ENCODE assay signal across 9 cellular contexts in genomic region chr14:32201196-32201815, GRCh38. TPM values are rescaled to one million over a fixed set of nuclear protein-coding genes. Genes with fewer than 3 reads are reported as not detected.
DNase-seq lines count a peak whose midpoint lies in the region; ATAC-seq and TF ChIP-seq lines count a peak whose summit lies in the region.
"Had no signal": no experiment of that assay in that cellular context is flagged by ENCODE, and none has a peak within 500 bp of the region (broad histone marks: within the 10 kb centered on the region; RNA-seq: fewer than 3 reads in every experiment).

No MANE protein-coding gene starts in this region.

- DNase-seq in COR-L47 (lab: John Stamatoyannopoulos, UW) (peak; percentile 82), HuH-7.5 (ENCODE audit: low spot score) (peak; percentile 97), Panc1 (ENCODE audit: low read depth, low spot score) (peak; percentile 45), foreskin keratinocyte (peak; percentile 44 to 71), neural progenitor cell (ENCODE audit: low spot score) (peak; percentile 98)
- peak; percentile 92 for DNase-seq in activated effector memory CD4-positive, alpha-beta T cell treated with anti-CD3 and anti-CD28 coated beads, Interleukin-2, amount 50 U/mL, for 16 hours

- H3K4me3 ChIP-seq in Panc1 (ENCODE audit: low read depth in 2 of 2, low read length in 2 of 2) (peak overlapping the region; percentile 64 to 85), neural progenitor cell (peak overlapping the region; percentile 75), stomach smooth muscle (ENCODE audit: low read length in 2 of 2) (peak overlapping the region; percentile 68 to 87)

- H3K36me3 ChIP-seq in Panc1 (ENCODE audit: control insufficient read depth, insufficient read depth, low read length) = no peaks in the 10 kb centered on the region
- H3K36me3 ChIP-seq in neural progenitor cell = no peaks in the 10 kb centered on the region
- no peaks in the 10 kb centered on the region for H3K36me3 ChIP-seq in stomach smooth muscle (ENCODE audit: control insufficient read depth in 2 of 2, insufficient read depth in 2 of 2, low read length in 2 of 2)

- H3K36me3 Mint-ChIP-seq in neural progenitor cell = no peaks in the 10 kb centered on the region

- H3F3A ChIP-seq in neural progenitor cell (ENCODE audit: low read depth) = peaks cover 28% of the 10 kb centered on the region

- in situ Hi-C loops in Panc1 (cut with HindIII; ENCODE audit: low pct_unique_long_range_greater_than_20kb, low sequenced_read_pairs) = no loop called here

- no peaks in the 10 kb centered on the region for H3K9me3 Mint-ChIP-seq in neural progenitor cell

- peaks cover 15% of the 10 kb centered on the region for H3K4me1 Mint-ChIP-seq in neural progenitor cell

- peak overlapping the region; percentile 89 for H2AFZ ChIP-seq in neural progenitor cell (replicated peaks)

- no TSS peak for BruUV-seq in Panc1 (replicated peaks; lab: Mats Ljungman, UMichigan)

- intact Hi-C loops in Panc1 (cut with micrococcal nuclease; ENCODE audit: unreplicated experiment) = loop anchor here (10.0 kb wide), 1 partner anchor 127 kb away; the partner anchor contains the start of gene ARHGAP5

- H3K27ac ChIP-seq in Panc1 (ENCODE audit: low read length) = peak overlapping the region; percentile 76
- no peak overlapping the region for H3K27ac ChIP-seq in foreskin keratinocyte
- H3K27ac ChIP-seq in neural progenitor cell = peak overlapping the region; percentile 74
- H3K27ac ChIP-seq in stomach smooth muscle (ENCODE audit: low read length) = peak overlapping the region; percentile 79

- peak overlapping the region; percentile 70 for H3K9ac ChIP-seq in neural progenitor cell
- H3K9ac ChIP-seq in stomach smooth muscle (ENCODE audit: low read length in 2 of 2) = peak overlapping the region; percentile 74 to 93

- H3K4me2 ChIP-seq in neural progenitor cell = peak overlapping the region; percentile 90

- H3K27ac Mint-ChIP-seq in neural progenitor cell = peak overlapping the region; percentile 100

- H3K4me1 ChIP-seq in Panc1 (ENCODE audit: control insufficient read depth, insufficient read depth, low read length) (peaks cover 3% of the 10 kb centered on the region), foreskin keratinocyte (peaks cover 5% of the 10 kb centered on the region), neural progenitor cell (peaks cover 5% of the 10 kb centered on the region), stomach smooth muscle (ENCODE audit: control insufficient read depth, insufficient read depth, low read length) (peaks cover 10% of the 10 kb centered on the region)

- H3K27me3 ChIP-seq in Panc1 (ENCODE audit: control insufficient read depth, insufficient read depth, low read length) (no peaks in the 10 kb centered on the region; the same call in 1 of the 2 replicates), foreskin keratinocyte (no peaks in the 10 kb centered on the region), neural progenitor cell (peaks cover 18% of the 10 kb centered on the region), stomach smooth muscle (ENCODE audit: control insufficient read depth in 1 of 2, insufficient read depth in 2 of 2, low read length in 2 of 2) (no peaks in the 10 kb centered on the region)

- peak overlapping the region; percentile 98 for H3K4me3 Mint-ChIP-seq in neural progenitor cell

- CTCF ChIA-PET in Panc1 (lab: Charles Lee) = no interaction called here

- H3K79me2 ChIP-seq in neural progenitor cell (ENCODE audit: low read depth) = no peaks in the 10 kb centered on the region

- ATAC-seq in GM21526 (IDR thresholded peaks at IDR 0.05; ENCODE audit: low FRiP score, unreplicated experiment) = peak; percentile 62
- ATAC-seq in Panc1 = peak; percentile 88
- peak; percentile 72 for ATAC-seq in foreskin keratinocyte

- H4K20me1 ChIP-seq in neural progenitor cell (ENCODE audit: low read depth) = peaks cover 4% of the 10 kb centered on the region

- TF ChIP-seq CTCF in Panc1 (IDR thresholded peaks at IDR 0.05) (no peak), foreskin keratinocyte (conservative IDR thresholded peaks at IDR 0.05) (no peak), neural progenitor cell (IDR thresholded peaks at IDR 0.05) (no peak)

- peaks cover 10% of the 10 kb centered on the region for H3K27me3 Mint-ChIP-seq in neural progenitor cell (ENCODE audit: insufficient read depth, low read depth)

- POLR2A ChIA-PET in Panc1 (lab: Charles Lee) = no interaction called here

- H3K9me3 ChIP-seq in Panc1 (ENCODE audit: control insufficient read depth, insufficient read depth, low read depth, low read length) = no peaks in the 10 kb centered on the region
- H3K9me3 ChIP-seq in neural progenitor cell (ENCODE audit: low read depth) = no peaks in the 10 kb centered on the region
- H3K9me3 ChIP-seq in stomach smooth muscle (ENCODE audit: control insufficient read depth in 2 of 2, low read length in 2 of 2) = no peaks in the 10 kb centered on the region

RNA-seq across cellular contexts. Expression of gene RNU6-7, which starts 0.5 kb away (rescaled TPM):
- total RNA-seq in Panc1 (2021; ENCODE audit: unreplicated experiment) = not detected
- not detected for polyA plus RNA-seq in Panc1 (2012; ENCODE audit: insufficient read length)
- not detected in 2 replicates for total RNA-seq in foreskin keratinocyte
- not detected in 2 replicates for polyA plus RNA-seq in foreskin keratinocyte
- total RNA-seq in neural progenitor cell (ENCODE audit: low replicate concordance) = not detected in 2 replicates
- total RNA-seq: dermis microvascular lymphatic vessel endothelial cell had no signal

RNA-seq across cellular contexts. Expression of gene RNU6-8, which starts 1.8 kb away (rescaled TPM):
- total RNA-seq in Panc1 (2021; ENCODE audit: unreplicated experiment) (not detected), foreskin keratinocyte (not detected in 2 replicates), neural progenitor cell (ENCODE audit: low replicate concordance) (not detected in 2 replicates)
- polyA plus RNA-seq in Panc1 (2012; ENCODE audit: insufficient read length) = not detected
- polyA plus RNA-seq in foreskin keratinocyte = not detected in 2 replicates
- total RNA-seq: dermis microvascular lymphatic vessel endothelial cell had no signal

Comparison
In these comparisons a context has a peak if more than half of its experiments do, and no peak if none do; other contexts are left out.
1. DNase-seq: peak in every context shown above with its lines; median percentile 98 in neural progenitor cell; 97 in HuH-7.5; 92 in activated effector memory CD4-positive, alpha-beta T cell treated with anti-CD3 and anti-CD28 coated beads, Interleukin-2, amount 50 U/mL, for 16 hours; 82 in COR-L47; 58 in foreskin keratinocyte; 45 in Panc1.